12 cellular contexts compared by ENCODE assay signal in the genomic region with DNA sequence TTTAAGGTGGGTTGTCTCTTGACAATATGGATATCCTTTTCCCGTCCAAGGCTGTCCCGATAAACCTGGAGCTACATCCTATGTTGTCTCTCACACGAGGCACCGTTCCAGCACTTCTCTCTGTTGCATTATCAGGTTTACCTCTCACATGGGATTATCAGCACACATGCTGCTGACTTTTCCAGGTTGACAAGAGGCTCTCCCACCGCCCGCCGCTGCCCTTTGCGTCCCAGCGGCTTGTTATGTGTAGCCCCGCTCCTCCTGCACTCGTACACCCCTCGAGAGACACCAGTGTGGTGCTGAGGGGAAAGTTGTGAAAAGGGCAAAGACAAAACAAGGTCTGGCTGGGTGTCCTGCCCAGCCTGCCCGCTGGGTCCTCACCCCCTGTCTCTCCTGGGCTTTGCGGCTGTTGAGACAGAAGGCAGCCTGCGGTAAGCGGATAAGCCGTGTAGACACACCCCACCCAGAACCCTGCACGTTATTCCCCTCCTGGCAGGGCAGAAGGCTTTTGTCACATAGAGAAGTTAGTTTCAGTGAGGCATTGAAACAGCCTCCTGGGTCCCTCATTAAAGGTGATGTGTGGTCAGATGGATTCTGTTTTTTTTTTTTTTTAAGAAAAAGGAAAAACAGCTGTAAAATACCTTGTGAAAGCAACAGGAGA.
"Had no signal": no experiment of that assay in that cellular context is flagged by ENCODE, and none has a peak within 500 bp of the region (broad histone marks: within the 10 kb centered on the region; RNA-seq: fewer than 3 reads in every experiment).

No MANE protein-coding gene starts in this region.

- ATAC-seq: left lung had no signal

- DNase-seq: activated CD4-positive, alpha-beta T cell treated with anti-CD3 and anti-CD28 coated beads for 1 hour; activated CD4-positive, alpha-beta T cell treated with anti-CD3 and anti-CD28 coated beads, Interleukin-2, amount 50 U/mL, for 48 hours; adrenal gland; dorsolateral prefrontal cortex; hippocampal formation; kidney; left lung; mammary epithelial cell; ovary; sigmoid colon; spleen; stimulated activated CD4-positive, alpha-beta T cell treated with anti-CD3 and anti-CD28 coated beads, Interleukin-1b, Interleukin-23, amount 100 ng/mL, for 48 hours had no signal
